30 cellular contexts compared by ENCODE assay signal in the genomic region with DNA sequence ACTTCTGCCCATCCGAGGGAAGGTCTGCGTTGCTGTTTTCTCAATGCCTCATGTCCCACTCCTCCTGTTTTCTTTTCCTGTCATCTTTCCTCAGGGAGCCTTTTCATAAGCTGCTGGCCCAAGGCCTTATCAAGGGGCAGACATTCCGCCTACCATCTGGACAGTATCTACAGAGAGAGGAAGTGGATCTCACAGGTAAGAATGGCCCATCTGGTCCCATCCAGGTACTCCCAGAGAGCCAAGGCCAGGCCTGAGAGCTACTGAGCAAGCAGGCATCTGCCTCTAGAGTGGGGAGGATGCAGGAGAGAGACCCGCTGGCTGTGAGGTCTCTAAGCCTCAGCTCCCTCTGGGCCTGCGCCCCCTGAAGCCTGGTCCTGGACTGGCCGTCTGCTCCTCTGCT.
"Had no signal": no experiment of that assay in that cellular context is flagged by ENCODE, and none has a peak within 500 bp of the region (broad histone marks: within the 10 kb centered on the region; RNA-seq: fewer than 3 reads in every experiment).

No MANE protein-coding gene starts in this region.

- H3K4me3 ChIP-seq: adrenal gland, body of pancreas, breast epithelium, colonic mucosa, SJCRH30, SK-N-MC had no signal

- H3K27ac ChIP-seq: adrenal gland, body of pancreas, breast epithelium, colonic mucosa, SJCRH30, SK-N-MC had no signal

- H3K9me3 ChIP-seq: adrenal gland, body of pancreas, breast epithelium, colonic mucosa, SJCRH30 had no signal

- H3K9me3 Mint-ChIP-seq: activated CD4-positive, alpha-beta T cell treated with anti-CD3 and anti-CD28 coated beads, Interleukin-2, amount 10 ng/mL, durations not matched to agents 7 days and 5 days; activated naive CD4-positive, alpha-beta T cell treated with anti-CD3 and anti-CD28 coated beads for 36 hours; activated naive CD4-positive, alpha-beta T cell treated with anti-CD3 and anti-CD28 coated beads, Interleukin-2, amount 50 U/mL, for 72 hours; activated T-cell treated with anti-CD3 and anti-CD28 coated beads, Interleukin-2, amount 50 U/mL, for 24 hours; activated T-helper 2 cell treated with anti-CD3 and anti-CD28 coated beads, Interferon-gamma antibody, Interleukin-2, Interleukin-4, amounts not matched to agents 10 μg/mL and 5 μg/mL and 100 μg/mL, durations not matched to agents 14 hours and 24 hours and 36 hours; T-helper 1 cell treated with Interleukin-12 subunit alpha and Interleukin-12 subunit beta and Interleukin-4 antibody, amounts not matched to agents 30 μg/mL and 1 μg/mL, for 36 hours; T-helper 2 cell treated with Interferon-gamma antibody and Interleukin-4, amounts not matched to agents 5 μg/mL and 100 μg/mL, for 36 hours; WTC11 had no signal

- H3K4me1 Mint-ChIP-seq: activated CD4-positive, alpha-beta T cell treated with anti-CD3 and anti-CD28 coated beads for 36 hours; activated CD4-positive, alpha-beta T cell treated with anti-CD3 and anti-CD28 coated beads, Interleukin-2, amount 10 ng/mL, durations not matched to agents 7 days and 5 days; WTC11 had no signal

- H3K27me3 ChIP-seq: adrenal gland, body of pancreas, breast epithelium, colonic mucosa, SJCRH30 had no signal

- ATAC-seq: activated CD4-positive, alpha-beta T cell treated with anti-CD3 and anti-CD28 coated beads for 36 hours; activated CD4-positive, CD25-positive, alpha-beta regulatory T cell treated with anti-CD3 and anti-CD28 coated beads, Interleukin-2, amount 50 U/mL, for 24 hours; activated CD8-positive, alpha-beta T cell treated with anti-CD3 and anti-CD28 coated beads, Interleukin-2, amount 10 ng/mL, durations not matched to agents 7 days and 5 days; activated naive CD4-positive, alpha-beta T cell treated with anti-CD3 and anti-CD28 coated beads, Interleukin-2, amount 50 U/mL, for 72 hours; body of pancreas; Panc1; WTC11 had no signal

- H3K4me1 ChIP-seq: adrenal gland, breast epithelium, colonic mucosa had no signal

- FAIRE-seq: astrocyte, TTC549 had no signal

- H3K27ac Mint-ChIP-seq: activated CD4-positive, alpha-beta T cell treated with anti-CD3 and anti-CD28 coated beads for 36 hours; activated CD4-positive, alpha-beta T cell treated with anti-CD3 and anti-CD28 coated beads, Interleukin-2, amount 10 ng/mL, durations not matched to agents 7 days and 5 days; activated CD8-positive, alpha-beta T cell treated with anti-CD3 and anti-CD28 coated beads, Interleukin-2, amount 10 ng/mL, durations not matched to agents 7 days and 5 days; activated naive CD4-positive, alpha-beta T cell treated with anti-CD3 and anti-CD28 coated beads for 36 hours; activated naive CD4-positive, alpha-beta T cell treated with anti-CD3 and anti-CD28 coated beads, Interleukin-2, amount 50 U/mL, for 72 hours; activated T-cell treated with anti-CD3 and anti-CD28 coated beads, Interleukin-2, amount 50 U/mL, for 24 hours; activated T-helper 2 cell treated with anti-CD3 and anti-CD28 coated beads, Interferon-gamma antibody, Interleukin-2, Interleukin-4, amounts not matched to agents 10 μg/mL and 5 μg/mL and 100 μg/mL, durations not matched to agents 14 hours and 24 hours and 36 hours; T-helper 1 cell treated with Interleukin-12 subunit alpha and Interleukin-12 subunit beta and Interleukin-4 antibody, amounts not matched to agents 30 μg/mL and 1 μg/mL, for 36 hours; T-helper 2 cell treated with Interferon-gamma antibody and Interleukin-4, amounts not matched to agents 5 μg/mL and 100 μg/mL, for 36 hours; WTC11 had no signal

- H3K36me3 ChIP-seq: breast epithelium, colonic mucosa had no signal

- H3K27me3 Mint-ChIP-seq: activated CD4-positive, alpha-beta T cell treated with anti-CD3 and anti-CD28 coated beads for 36 hours; activated CD4-positive, alpha-beta T cell treated with anti-CD3 and anti-CD28 coated beads, Interleukin-2, amount 10 ng/mL, durations not matched to agents 7 days and 5 days; activated T-cell treated with anti-CD3 and anti-CD28 coated beads, Interleukin-2, amount 50 U/mL, for 24 hours had no signal

- DNase-seq: activated CD4-positive, alpha-beta T cell treated with anti-CD3 and anti-CD28 coated beads for 36 hours; activated CD4-positive, alpha-beta T cell treated with anti-CD3 and anti-CD28 coated beads, Interleukin-2, amount 10 ng/mL, durations not matched to agents 7 days and 5 days; activated CD4-positive, alpha-beta T cell treated with anti-CD3 and anti-CD28 coated beads, Interleukin-2, amount 50 U/mL, for 48 hours; activated CD8-positive, alpha-beta T cell treated with anti-CD3 and anti-CD28 coated beads, Interleukin-2, amount 10 ng/mL, durations not matched to agents 7 days and 5 days; activated gamma-delta T cell treated with Interleukin-2 at 50 U/mL for 16 hours; activated naive CD4-positive, alpha-beta T cell treated with anti-CD3 and anti-CD28 coated beads for 36 hours; activated T-cell treated with anti-CD3 and anti-CD28 coated beads, Interleukin-2, amount 50 U/mL, for 24 hours; adrenal gland; body of pancreas; colonic mucosa; NCI-H1105; NCI-H1417 treated with DMSO at 0.1 percent for 48 hours; NCI-H187 treated with DMSO at 0.1 percent for 48 hours; NCI-H2081; NCI-H345; NCI-H526 treated with DMSO at 0.1 percent for 48 hours; NCI-H82; SHP77; SJCRH30 had no signal

- H3K4me3 Mint-ChIP-seq: activated CD4-positive, alpha-beta T cell treated with anti-CD3 and anti-CD28 coated beads for 36 hours; activated CD4-positive, alpha-beta T cell treated with anti-CD3 and anti-CD28 coated beads, Interleukin-2, amount 10 ng/mL, durations not matched to agents 7 days and 5 days; activated CD8-positive, alpha-beta T cell treated with anti-CD3 and anti-CD28 coated beads, Interleukin-2, amount 10 ng/mL, durations not matched to agents 7 days and 5 days; activated naive CD4-positive, alpha-beta T cell treated with anti-CD3 and anti-CD28 coated beads for 36 hours; activated T-cell treated with anti-CD3 and anti-CD28 coated beads, Interleukin-2, amount 50 U/mL, for 24 hours; T-helper 1 cell treated with Interleukin-12 subunit alpha and Interleukin-12 subunit beta and Interleukin-4 antibody, amounts not matched to agents 30 μg/mL and 1 μg/mL, for 36 hours; T-helper 2 cell treated with Interferon-gamma antibody and Interleukin-4, amounts not matched to agents 5 μg/mL and 100 μg/mL, for 36 hours; WTC11 had no signal
